Comparison of ENCODE assay signal across 27 cellular contexts in the genomic region with DNA sequence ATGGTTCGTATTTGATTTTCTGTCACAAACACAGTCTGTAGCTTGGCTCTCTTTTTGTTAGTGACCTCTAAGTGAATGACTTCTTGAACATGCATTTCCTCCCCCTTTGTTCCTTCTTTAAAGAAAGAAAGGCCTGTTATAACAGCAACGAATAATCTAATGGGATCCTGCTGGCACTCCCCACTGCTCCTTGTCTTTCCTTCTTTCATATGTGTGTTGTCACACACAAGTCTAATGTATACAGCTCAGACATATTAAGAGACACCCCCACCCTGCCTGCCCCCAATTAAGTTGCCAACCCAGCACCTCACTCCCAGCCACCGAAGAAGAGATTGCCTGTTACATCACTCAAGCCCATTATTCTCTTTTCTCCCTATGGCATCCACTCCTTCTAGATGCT. TPM values are rescaled to one million over a fixed set of nuclear protein-coding genes. Genes with fewer than 3 reads are reported as not detected.
"Had no signal": no experiment of that assay in that cellular context is flagged by ENCODE, and none has a peak within 500 bp of the region (broad histone marks: within the 10 kb centered on the region; RNA-seq: fewer than 3 reads in every experiment).

No MANE protein-coding gene starts in this region.

- H3K4me3 Mint-ChIP-seq: activated CD4-positive, alpha-beta memory T cell treated with anti-CD3 and anti-CD28 coated beads for 36 hours; activated naive CD8-positive, alpha-beta T cell treated with anti-CD3 and anti-CD28 coated beads, Interleukin-2, amount 50 U/mL, for 24 hours; activated T-helper 1 cell treated with anti-CD3 and anti-CD28 coated beads, Interleukin-12 subunit alpha, Interleukin-12 subunit beta, Interleukin-2, Interleukin-4 antibody, amounts not matched to agents 30 ng/mL and 10 ng/mL and 1 ng/mL, durations not matched to agents 14 hours and 24 hours and 36 hours; effector memory CD8-positive, alpha-beta T cell; nephron; stimulated activated naive B cell treated with anti-CD40 and anti-IgM and Interleukin-4, amounts not matched to agents 10 μg/mL and 1 μg/mL and 100 μg/mL, for 72 hours; T-cell had no signal

- ATAC-seq: activated naive CD8-positive, alpha-beta T cell treated with anti-CD3 and anti-CD28 coated beads, Interleukin-2, amount 50 U/mL, for 24 hours; effector memory CD8-positive, alpha-beta T cell; gastroesophageal sphincter; mucosa of descending colon; right cardiac atrium; stimulated activated naive B cell treated with anti-CD40 and anti-IgM and Interleukin-4, amounts not matched to agents 10 μg/mL and 1 μg/mL and 100 μg/mL, for 72 hours; T-cell had no signal

- H3K4me2 ChIP-seq: hepatocyte had no signal

- DNase-seq: activated CD4-positive, alpha-beta memory T cell treated with anti-CD3 and anti-CD28 coated beads for 36 hours; activated CD4-positive, alpha-beta T cell treated with anti-CD3 and anti-CD28 coated beads for 4 hours; activated CD8-positive, alpha-beta memory T cell treated with anti-CD3 and anti-CD28 coated beads, Interleukin-2, amount 50 U/mL, for 4 hours; activated effector memory CD4-positive, alpha-beta T cell treated with anti-CD3 and anti-CD28 coated beads, Interleukin-2, amount 50 U/mL, for 16 hours; activated naive CD4-positive, alpha-beta T cell treated with anti-CD3 and anti-CD28 coated beads, Interleukin-2, amount 50 U/mL, for 16 hours; activated naive CD8-positive, alpha-beta T cell treated with anti-CD3 and anti-CD28 coated beads, Interleukin-2, amount 50 U/mL, for 24 hours; activated T-cell treated with anti-CD3 and anti-CD28 coated beads, Interleukin-2, amount 50 U/mL, for 1 hour; amygdala; caudate nucleus; cortex of kidney; effector memory CD8-positive, alpha-beta T cell; left ventricle myocardium inferior; mucosa of descending colon; posterior cingulate gyrus; right cardiac atrium; stimulated activated CD4-positive, alpha-beta T cell treated with anti-CD3 and anti-CD28 coated beads, Interleukin-15, amount 100 ng/mL, for 24 hours; stimulated activated CD4-positive, alpha-beta T cell treated with anti-CD3 and anti-CD28 coated beads, Interleukin-2, amount 100 ng/mL, for 24 hours; stimulated activated naive B cell treated with anti-CD40 and anti-IgM and Interleukin-4, amounts not matched to agents 10 μg/mL and 1 μg/mL and 100 μg/mL, for 72 hours; stomach; T-cell; tibial artery had no signal

- H3K9me3 Mint-ChIP-seq: activated CD4-positive, alpha-beta memory T cell treated with anti-CD3 and anti-CD28 coated beads for 36 hours; activated naive CD8-positive, alpha-beta T cell treated with anti-CD3 and anti-CD28 coated beads, Interleukin-2, amount 50 U/mL, for 24 hours; stimulated activated naive B cell treated with anti-CD40 and anti-IgM and Interleukin-4, amounts not matched to agents 10 μg/mL and 1 μg/mL and 100 μg/mL, for 72 hours had no signal

- H2AFZ ChIP-seq: hepatocyte had no signal

- H3K27ac Mint-ChIP-seq: activated CD4-positive, alpha-beta memory T cell treated with anti-CD3 and anti-CD28 coated beads for 36 hours; activated naive CD8-positive, alpha-beta T cell treated with anti-CD3 and anti-CD28 coated beads, Interleukin-2, amount 50 U/mL, for 24 hours; activated T-helper 1 cell treated with anti-CD3 and anti-CD28 coated beads, Interleukin-12 subunit alpha, Interleukin-12 subunit beta, Interleukin-2, Interleukin-4 antibody, amounts not matched to agents 30 ng/mL and 10 ng/mL and 1 ng/mL, durations not matched to agents 14 hours and 24 hours and 36 hours; effector memory CD8-positive, alpha-beta T cell; nephron; stimulated activated naive B cell treated with anti-CD40 and anti-IgM and Interleukin-4, amounts not matched to agents 10 μg/mL and 1 μg/mL and 100 μg/mL, for 72 hours; T-cell had no signal

- H3K27ac ChIP-seq: gastroesophageal sphincter, hepatocyte, left ventricle myocardium inferior, stomach, suprapubic skin, tibial artery had no signal

- H3K79me2 ChIP-seq: hepatocyte had no signal

- H3K4me3 ChIP-seq: gastroesophageal sphincter, hepatocyte, left ventricle myocardium inferior, mucosa of descending colon, stomach, suprapubic skin, tibial artery had no signal

- H3K27me3 ChIP-seq: hepatocyte had no signal

- H3K36me3 Mint-ChIP-seq: activated CD4-positive, alpha-beta memory T cell treated with anti-CD3 and anti-CD28 coated beads for 36 hours; stimulated activated naive B cell treated with anti-CD40 and anti-IgM and Interleukin-4, amounts not matched to agents 10 μg/mL and 1 μg/mL and 100 μg/mL, for 72 hours; T-cell had no signal

- H3K36me3 ChIP-seq: gastroesophageal sphincter, left ventricle myocardium inferior, stomach, suprapubic skin, tibial artery had no signal

- H3K9me3 ChIP-seq: gastroesophageal sphincter, left ventricle myocardium inferior, mucosa of descending colon, stomach, suprapubic skin, tibial artery had no signal

RNA-seq across cellular contexts. Expression of a gene that starts 4.9 kb away (rescaled TPM):
- total RNA-seq: activated CD8-positive, alpha-beta memory T cell treated with anti-CD3 and anti-CD28 coated beads for 36 hours; T-cell had no signal
